8 cellular contexts compared by ENCODE assay signal in the genomic region with DNA sequence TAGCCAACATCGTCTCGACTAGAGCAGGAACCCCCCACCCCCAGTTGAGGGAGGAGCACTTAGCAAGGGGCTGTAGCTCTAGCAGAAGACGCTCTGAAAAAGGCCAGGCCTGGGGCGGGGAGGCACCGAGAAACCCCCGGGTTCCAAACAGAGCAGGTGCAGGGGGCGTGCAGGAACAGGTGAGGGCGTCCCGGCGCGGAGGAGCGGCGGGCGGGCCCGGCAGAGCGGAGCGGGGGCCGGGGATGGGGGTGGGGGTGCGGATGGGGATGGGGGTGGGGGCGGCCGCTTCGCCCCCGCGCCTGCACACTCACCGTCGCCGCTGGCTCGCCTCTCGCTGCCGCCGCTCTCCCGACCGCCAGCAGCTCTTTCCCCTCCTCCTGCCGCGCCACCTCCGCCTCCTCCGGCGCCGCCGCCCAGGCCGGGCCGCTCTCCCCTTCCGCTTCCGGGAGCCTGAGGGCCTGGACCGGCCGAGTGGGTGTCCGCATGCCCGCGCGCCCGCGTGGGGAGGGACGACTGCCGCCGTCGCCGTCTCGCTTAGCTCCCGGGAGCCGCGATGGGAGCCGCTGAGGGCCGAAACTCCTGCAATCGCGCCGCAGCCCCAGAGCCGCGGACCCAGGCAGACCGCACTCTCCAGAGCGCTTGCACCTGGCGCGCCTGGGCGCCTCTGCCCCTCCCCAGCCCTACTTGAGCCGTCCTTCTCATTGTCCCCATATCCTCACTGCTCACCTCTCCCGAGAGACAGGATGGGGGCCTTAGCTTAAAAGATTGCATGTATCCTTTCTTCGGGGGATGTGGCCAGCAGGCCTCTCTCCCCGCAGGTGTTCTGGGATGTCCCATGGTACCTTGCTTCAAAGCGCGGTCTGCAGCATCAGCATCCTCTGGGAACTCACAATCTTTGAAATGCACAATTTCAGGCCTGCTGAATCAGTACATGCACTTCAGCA. TPM values are rescaled to one million over a fixed set of nuclear protein-coding genes. Genes with fewer than 3 reads are reported as not detected.
A peak's percentile ranks its signal among the peaks of the same experiment; 100 is the strongest.
DNase-seq lines count a peak whose midpoint lies in the region; ATAC-seq, FAIRE-seq and TF ChIP-seq lines count a peak whose summit lies in the region.

A gene with protein sequence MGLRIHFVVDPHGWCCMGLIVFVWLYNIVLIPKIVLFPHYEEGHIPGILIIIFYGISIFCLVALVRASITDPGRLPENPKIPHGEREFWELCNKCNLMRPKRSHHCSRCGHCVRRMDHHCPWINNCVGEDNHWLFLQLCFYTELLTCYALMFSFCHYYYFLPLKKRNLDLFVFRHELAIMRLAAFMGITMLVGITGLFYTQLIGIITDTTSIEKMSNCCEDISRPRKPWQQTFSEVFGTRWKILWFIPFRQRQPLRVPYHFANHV (minus strand): TSS at position 515 of the 944 bp plus-strand sequence. CDS start 19,092 bp downstream, outside the sequence.

- H3K9me3 ChIP-seq in K562 (replicated peaks; ENCODE audit: control insufficient read depth, insufficient read depth, low read depth, low read length): no peaks in the 10 kb centered on the region
- no peaks in the 10 kb centered on the region for H3K9me3 ChIP-seq in gastrocnemius medialis

- no peaks in the 10 kb centered on the region for H4K20me1 ChIP-seq in K562 (replicated peaks; ENCODE audit: control insufficient read depth, insufficient read depth, low read length)

- POLR2A ChIA-PET in K562 (lab: Yijun Ruan, JAX): no interaction called here

- no TSS peak for BruUV-seq in K562 (replicated peaks; lab: Mats Ljungman, UMichigan)

- no peak within 1 kb of the TSS for H3K27ac ChIP-seq in K562 (ENCODE audit: extremely low read depth, low read depth, low read length)
- peak within 1 kb of the TSS; percentile 62 to 77 (median 73) for H3K27ac ChIP-seq in gastrocnemius medialis

- H3K9ac ChIP-seq in K562 (ENCODE audit: insufficient read depth in 1 of 2, low read depth in 2 of 2, low read length in 2 of 2): peak within 1 kb of the TSS in 1 of 2 experiments; percentile 77; a peak in 2 of 4 replicates

- peak; percentile 94 for ATAC-seq in K562
- ATAC-seq in gastrocnemius medialis: peak; percentile 79 to 81

- TF ChIP-seq EP300 in K562 (IDR thresholded peaks at IDR 0.05; ENCODE audit: low read length): no peak

- no peak for FAIRE-seq in K562 (lab: Jason Lieb, UNC)

- TF ChIP-seq POLR2A in K562 (conservative IDR thresholded peaks at IDR 0.05) (no peak), gastrocnemius medialis (IDR thresholded peaks at IDR 0.05) (peak in 1 of 2 donors; percentile 41)

- CTCF ChIA-PET in K562 (lab: Yijun Ruan, JAX; ENCODE audit: low intra/inter-chr PET ratio): no interaction called here

- peak within 1 kb of the TSS; percentile 79 for H2AFZ ChIP-seq in K562 (ENCODE audit: low read depth, low read length)

- TF ChIP-seq RAD21 in K562 (CRISPR knock-in tag; conservative IDR thresholded peaks at IDR 0.05 in 1 of 2, IDR thresholded peaks at IDR 0.05 in 1 of 2): no peak

- no peaks in the 10 kb centered on the region for H3K79me2 ChIP-seq in K562 (ENCODE audit: control insufficient read depth, insufficient read depth, low read length)

- in situ Hi-C loops in K562 (cut with MboI) (no loop called here), gastrocnemius medialis (cut with MboI; ENCODE audit: low sequenced_read_pairs in 4 of 4) (no loop called here)

- H3K9me1 ChIP-seq in K562 (ENCODE audit: control insufficient read depth, insufficient read depth, low read length): no peaks in the 10 kb centered on the region

- peak; percentile 83 for DNase-seq in GM10266 (ENCODE audit: extremely low spot score)
- DNase-seq in H7: peak; percentile 79
- peak; percentile 61 for DNase-seq in M059J (ENCODE audit: low read depth)
- DNase-seq in T-helper 22 cell (ENCODE audit: low read depth): peak; percentile 23
- peak; percentile 27 to 52 (median 38) for DNase-seq in K562 (ENCODE audit: extremely low read depth in 1 of 4, low spot score in 3 of 4)
- peak; percentile 33 to 56 for DNase-seq in gastrocnemius medialis
- DNase-seq in T1000 (lab: John Stamatoyannopoulos, UW): no peak

- TF ChIP-seq CTCF in GM10266 (IDR thresholded peaks at IDR 0.05; ENCODE audit: control insufficient read depth, insufficient read depth, low read depth, missing control alignments) (no peak), K562 (IDR thresholded peaks at IDR 0.05 in 2 of 3, conservative IDR thresholded peaks at IDR 0.05 in 1 of 3; ENCODE audit: insufficient read depth in 2 of 3, low read depth in 1 of 3, low read length in 3 of 3) (no peak), gastrocnemius medialis (IDR thresholded peaks at IDR 0.05 in 4 of 5, conservative IDR thresholded peaks at IDR 0.05 in 1 of 5) (no peak)

- H3K36me3 ChIP-seq in H7 (replicated peaks; ENCODE audit: control insufficient read depth, insufficient read depth, low read length) (peaks cover 3% of the 10 kb centered on the region), K562 (ENCODE audit: control insufficient read depth, insufficient read depth, low read length) (no peaks in the 10 kb centered on the region), gastrocnemius medialis (peaks cover 0 to 8% of the 10 kb centered on the region in 2 donors)

- H3K4me1 ChIP-seq in K562 (replicated peaks in 1 of 2; ENCODE audit: control insufficient read depth in 2 of 2, insufficient read depth in 2 of 2, low read length in 2 of 2) (peaks cover 0 to 4% of the 10 kb centered on the region in 2 experiments; a peak in 1 of 5 replicates), gastrocnemius medialis (peaks cover 9 to 13% of the 10 kb centered on the region in 2 donors)

- H3K27me3 ChIP-seq in H7 (ENCODE audit: control insufficient read depth, insufficient read depth, low read length) (peaks cover 3% of the 10 kb centered on the region; the same call in 1 of the 2 replicates), K562 (ENCODE audit: control insufficient read depth in 2 of 2, insufficient read depth in 2 of 2, low read length in 2 of 2) (no peaks in the 10 kb centered on the region), gastrocnemius medialis (no peaks in the 10 kb centered on the region)

- WGBS in K562 (ENCODE audit: insufficient coverage, low coverage, missing lambda C conversion rate): 28% methylated on average over 7 of the region's 79 CpGs

- H3K4me3 ChIP-seq in H7 (ENCODE audit: insufficient read depth, low read depth, low read length) (peak within 1 kb of the TSS; percentile 68), K562 (peak within 1 kb of the TSS; percentile 40), iPS-11a (ENCODE audit: low read depth, low read length) (peak within 1 kb of the TSS; percentile 70), gastrocnemius medialis (peak within 1 kb of the TSS; percentile 59 to 73 (median 70))

- H3K4me2 ChIP-seq in K562 (ENCODE audit: insufficient read depth, low read length): peak within 1 kb of the TSS; percentile 49

- intact Hi-C loops in K562 (cut with micrococcal nuclease) (no loop called here), gastrocnemius medialis (cut with DNase I; ENCODE audit: low total_unique reads) (loop anchor here (5.0 kb wide), 1 partner anchor 74 kb away; no protein-coding TSS in a partner anchor)

TF ChIP-seq in K562, 482 proteins besides CTCF, POLR2A, EP300 and RAD21 (continues in another document):
- TF ChIP-seq, protein P1, sequence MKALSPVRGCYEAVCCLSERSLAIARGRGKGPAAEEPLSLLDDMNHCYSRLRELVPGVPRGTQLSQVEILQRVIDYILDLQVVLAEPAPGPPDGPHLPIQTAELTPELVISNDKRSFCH (CRISPR knock-in tag; IDR thresholded peaks at IDR 0.05): no peak
- TF ChIP-seq, protein P1 (tag; IDR thresholded peaks at IDR 0.05): 0 out of 2 replicates have a peak, but pooled peaks have one; percentile 28
- TF ChIP-seq, protein P2, sequence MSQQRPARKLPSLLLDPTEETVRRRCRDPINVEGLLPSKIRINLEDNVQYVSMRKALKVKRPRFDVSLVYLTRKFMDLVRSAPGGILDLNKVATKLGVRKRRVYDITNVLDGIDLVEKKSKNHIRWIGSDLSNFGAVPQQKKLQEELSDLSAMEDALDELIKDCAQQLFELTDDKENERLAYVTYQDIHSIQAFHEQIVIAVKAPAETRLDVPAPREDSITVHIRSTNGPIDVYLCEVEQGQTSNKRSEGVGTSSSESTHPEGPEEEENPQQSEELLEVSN (IDR thresholded peaks at IDR 0.05; ENCODE audit: borderline replicate concordance in 1 of 2, extremely low read depth in 1 of 2, insufficient read depth in 1 of 2, insufficient read length in 1 of 2, low read depth in 1 of 2, low read length in 1 of 2, poor library complexity in 1 of 2, severe bottlenecking in 1 of 2): peak in 1 of 2 experiments; percentile 69

RNA-seq across cellular contexts. Expression of the gene that starts here (rescaled TPM):
- total RNA-seq in H7 (2014; rRNA removed; shearing (Covaris generic)): 3.7 and 4.1 TPM in 2 replicates
- total RNA-seq in M059J (2014; rRNA removed; shearing (Covaris generic)): 7.0 and 9.3 TPM in 2 replicates
- total RNA-seq in K562 (2011; cell fraction: chromatin; rRNA removed; ENCODE audit: low replicate concordance): 1.2 and 6.2 TPM in 2 replicates
- 0.33 and 0.66 TPM in 2 replicates for total RNA-seq in K562 (2011; cell fraction: nucleolus; rRNA removed)
- 2.6 and 6.1 TPM in 2 replicates for total RNA-seq in K562 (2011; cell fraction: nucleoplasm; rRNA removed)
- total RNA-seq in K562 (2014; rRNA removed) (0.53 and 0.64 TPM in 2 replicates), K562 (2014; rRNA removed; fragmentation: Illumina TruSeq; extraction: Trizol) (1.0 and 1.7 TPM in 2 replicates), K562 (2015; rRNA removed; fragmentation: Illumina TruSeq; extraction: Trizol) (1.2 and 1.4 TPM in 2 replicates), K562 (2021) (0.72 and 1.5 TPM in 2 replicates), gastrocnemius medialis (10 to 100 TPM in 1 of 4 donors, 1 to 10 TPM in 3; 3.7 to 15.9 (median 6.1) TPM)
- polyA plus RNA-seq in K562 (2011; rRNA removed) (0.51 and 1.9 TPM in 2 replicates), K562 (2014; fragmentation: Illumina TruSeq; extraction: Trizol) (0.72 and 1.00 TPM in 2 replicates), K562 (2014; fragmentation: Nextera tagmentation; extraction: Ambion mirVana) (under 1 TPM; 0.10 to 0.31 TPM), K562 (2014; rRNA removed) (0.52 and 0.59 TPM in 2 replicates)
- 0.15 and 0.16 TPM in 2 replicates for polyA plus RNA-seq in K562 (2011; cell fraction: cytosol; rRNA removed)
- polyA plus RNA-seq in K562 (2011; cell fraction: nucleus; rRNA removed): 1.5 and 3.2 TPM in 2 replicates
- polyA plus RNA-seq in K562 (2012): 0.43 and 0.94 TPM in 2 replicates
- polyA minus RNA-seq in K562 (2011; rRNA and poly(A)+ RNA removed): 1.2 and 3.0 TPM in 2 replicates
- polyA minus RNA-seq in K562 (2011; cell fraction: cytosol; rRNA and poly(A)+ RNA removed): 0.09 and 0.57 TPM in 2 replicates
- 2.3 and 4.4 TPM in 2 replicates for polyA minus RNA-seq in K562 (2011; cell fraction: nucleus; rRNA and poly(A)+ RNA removed)
